20 cellular contexts compared by ENCODE assay signal in genomic region chr2:10417551-10418335, GRCh38. TPM values are rescaled to one million over a fixed set of nuclear protein-coding genes. Genes with fewer than 3 reads are reported as not detected.
DNase-seq lines count a peak whose midpoint lies in the region; ATAC-seq and TF ChIP-seq lines count a peak whose summit lies in the region.
"Had no signal": no experiment of that assay in that cellular context is flagged by ENCODE, and none has a peak within 500 bp of the region (broad histone marks: within the 10 kb centered on the region; RNA-seq: fewer than 3 reads in every experiment).

No MANE protein-coding gene starts in this region.

- H4K20me1 ChIP-seq in BLaER1, result peaks cover 40% of the 10 kb centered on the region

- H3K27ac ChIP-seq in BLaER1 (no peak overlapping the region), HEK293 (ENCODE audit: extremely low read depth, low read depth, low read length) (no peak overlapping the region)
- H3K27ac ChIP-seq: GM23248, PC-9 had no signal

- peaks cover 54% of the 10 kb centered on the region for H3K36me3 Mint-ChIP-seq in activated T-helper 17 cell treated with anti-CD3 and anti-CD28 coated beads, Interleukin-2, amount 50 U/mL, for 72 hours (ENCODE audit: low read depth)

- POLR2A ChIA-PET in HEK293 (lab: Yijun Ruan, JAX), result no interaction called here

- H3K9me3 ChIP-seq in BLaER1 (no peaks in the 10 kb centered on the region), HEK293 (ENCODE audit: control insufficient read depth, insufficient read depth, low read depth, low read length) (no peaks in the 10 kb centered on the region)
- H3K9me3 ChIP-seq: HAP-1, SJSA1 had no signal

- no peak overlapping the region for H3K9ac ChIP-seq in BLaER1
- H3K9ac ChIP-seq: GM23248 had no signal

- no peak for ATAC-seq in activated T-helper 17 cell treated with anti-CD3 and anti-CD28 coated beads, Interleukin-2, amount 50 U/mL, for 72 hours (replicated peaks)
- ATAC-seq: GM12878 had no signal

- H3K27me3 Mint-ChIP-seq in activated T-helper 17 cell treated with anti-CD3 and anti-CD28 coated beads, Interleukin-2, amount 50 U/mL, for 72 hours, result no peaks in the 10 kb centered on the region
- H3K27me3 Mint-ChIP-seq: B cell; CD4-positive, alpha-beta memory T cell had no signal

- no peaks in the 10 kb centered on the region for H3K9me3 Mint-ChIP-seq in activated T-helper 17 cell treated with anti-CD3 and anti-CD28 coated beads, Interleukin-2, amount 50 U/mL, for 72 hours
- H3K9me3 Mint-ChIP-seq: CD4-positive, alpha-beta memory T cell had no signal

- no peak for TF ChIP-seq CTCF in HEK293 (tag by site-specific recombination; IDR thresholded peaks at IDR 0.05)

- H3K4me1 ChIP-seq in BLaER1 (peaks cover 57% of the 10 kb centered on the region), HEK293 (ENCODE audit: control insufficient read depth, insufficient read depth, low read length) (peaks cover 2% of the 10 kb centered on the region; the same call in 1 of the 2 replicates)
- H3K4me1 ChIP-seq: HAP-1 had no signal

- H3K4me3 ChIP-seq in BLaER1, result no peak overlapping the region
- H3K4me3 ChIP-seq in HEK293 (ENCODE audit: low read depth, low read length), result no peak overlapping the region
- H3K4me3 ChIP-seq: GM12878, GM23248, HAP-1, PC-9, SJSA1 had no signal

- peak overlapping the region; percentile 52 for H3K4me2 ChIP-seq in BLaER1
- H3K4me2 ChIP-seq: PC-9 had no signal

- peak; percentile 27 for DNase-seq in kidney glomerular epithelial cell (lab: John Stamatoyannopoulos, UW)
- peak; percentile 38 for DNase-seq in renal cortical epithelial cell (ENCODE audit: low read depth)
- DNase-seq in NCI-H524 treated with DMSO at 0.1 percent for 48 hours (lab: John Stamatoyannopoulos, UW), result no peak
- DNase-seq in middle frontal gyrus (ENCODE audit: extremely low spot score, low spot score), result no peak
- DNase-seq: CD4-positive, alpha-beta memory T cell; DMS53; EL; GM23248; NCI-H1105; NCI-H1694; NCI-H510A; NCI-H82 had no signal

- no peak overlapping the region for H3K4me3 Mint-ChIP-seq in activated T-helper 17 cell treated with anti-CD3 and anti-CD28 coated beads, Interleukin-2, amount 50 U/mL, for 72 hours
- H3K4me3 Mint-ChIP-seq: B cell; CD4-positive, alpha-beta memory T cell had no signal

- no peaks in the 10 kb centered on the region for H3K27me3 ChIP-seq in BLaER1
- H3K27me3 ChIP-seq: SJSA1 had no signal

- CTCF ChIA-PET in HEK293 (lab: Yijun Ruan, JAX), result interaction anchor here (0.6 to 3.3 kb wide), 7 partner anchors 9 to 620 kb away, joined by 3 to 16 read pairs (median 4); no protein-coding TSS in a partner anchor

- no peak overlapping the region for H3K27ac Mint-ChIP-seq in activated T-helper 17 cell treated with anti-CD3 and anti-CD28 coated beads, Interleukin-2, amount 50 U/mL, for 72 hours
- H3K27ac Mint-ChIP-seq: B cell had no signal

- peaks cover 2% of the 10 kb centered on the region for H3K4me1 Mint-ChIP-seq in activated T-helper 17 cell treated with anti-CD3 and anti-CD28 coated beads, Interleukin-2, amount 50 U/mL, for 72 hours

- peaks cover 60% of the 10 kb centered on the region for H3K36me3 ChIP-seq in BLaER1
- H3K36me3 ChIP-seq in HEK293 (ENCODE audit: control insufficient read depth in 2 of 2, insufficient read depth in 1 of 2, low read length in 2 of 2), result no peaks in the 10 kb centered on the region; a peak in 1 of 3 replicates
- H3K36me3 ChIP-seq: HAP-1 had no signal

TF ChIP-seq in HEK293, 187 proteins besides CTCF, POLR2A, EP300 and RAD21:
- TF ChIP-seq ZNF777 (tag by site-specific recombination; IDR thresholded peaks at IDR 0.05; ENCODE audit: borderline replicate concordance), result no peak
- TF ChIP-seq ZNF362 (tag by site-specific recombination; IDR thresholded peaks at IDR 0.05), result no peak
- 0 out of 2 replicates have a peak, but pooled peaks have one; percentile 35 for TF ChIP-seq ZFHX2 (tag by site-specific recombination; conservative IDR thresholded peaks at IDR 0.05)
- no peak for TF ChIP-seq WT1 (tag by site-specific recombination; IDR thresholded peaks at IDR 0.05)
- peak; percentile 72; the same call in 1 of the 2 replicates for TF ChIP-seq EGR2 (tag by site-specific recombination; IDR thresholded peaks at IDR 0.05; ENCODE audit: low read depth)

RNA-seq across cellular contexts. Expression of gene ODC1, which starts 30.4 kb away (rescaled TPM):
- total RNA-seq in renal cortical epithelial cell, result 79.7 and 133 TPM in 2 replicates
- total RNA-seq in activated T-helper 17 cell treated with anti-CD3 and anti-CD28 coated beads, Interleukin-2, amount 50 U/mL, for 72 hours, result 100 to 1,000 TPM in 1 of 2 donors, 10 to 100 TPM in 1; 60.3 to 180 TPM

Comparison
In these comparisons a context has a peak if more than half of its experiments do, and no peak if none do; other contexts are left out.
1. DNase-seq: peak in kidney glomerular epithelial cell (single experiment) and renal cortical epithelial cell (single experiment); none in NCI-H524 treated with DMSO at 0.1 percent for 48 hours (single experiment) and middle frontal gyrus (single experiment).